In genomic region chr4:112751447-112751846, GRCh38 we compare ENCODE assay signal across 18 cellular contexts.
DNase-seq lines count a peak whose midpoint lies in the region; FAIRE-seq and TF ChIP-seq lines count a peak whose summit lies in the region.
"Had no signal": no experiment of that assay in that cellular context is flagged by ENCODE, and none has a peak within 500 bp of the region (broad histone marks: within the 10 kb centered on the region; RNA-seq: fewer than 3 reads in every experiment).

No MANE protein-coding gene starts in this region.

- no peak overlapping the region for H2AFZ ChIP-seq in H1 (ENCODE audit: low read length)

- TF ChIP-seq POLR2A in H1 (IDR thresholded peaks at IDR 0.05; ENCODE audit: control extremely low read depth in 1 of 2, low read depth in 2 of 2, low read length in 2 of 2) (0 out of 3 replicates have a peak, but pooled peaks of 1 of the 2 experiments have one; percentile 39), breast epithelium (IDR thresholded peaks at IDR 0.05) (no peak)

- no peak overlapping the region for H2BK15ac ChIP-seq in H1 (ENCODE audit: low read length)

- no peaks in the 10 kb centered on the region for H4K20me1 ChIP-seq in H1 (replicated peaks in 1 of 2; ENCODE audit: control insufficient read depth in 1 of 2, insufficient read depth in 2 of 2, low read length in 2 of 2)
- H4K20me1 ChIP-seq: BLaER1 treated with 17β-estradiol and CSF1 and Interleukin-3, amounts not matched to agents 10 nM and 100 nM had no signal

- H3K9ac ChIP-seq in H1 (replicated peaks in 1 of 4; ENCODE audit: extremely low read depth in 1 of 4, low read depth in 3 of 4, low read length in 3 of 4): no peak overlapping the region
- H3K9ac ChIP-seq: BLaER1 treated with 17β-estradiol and CSF1 and Interleukin-3, amounts not matched to agents 10 nM and 100 nM had no signal

- peak overlapping the region; percentile 96; the same call in 1 of the 2 replicates for H2BK12ac ChIP-seq in H1 (ENCODE audit: low read depth, low read length)

- H3K36me3 ChIP-seq in H1 (ENCODE audit: control insufficient read depth in 2 of 4, insufficient read depth in 4 of 4, low read length in 3 of 4): peaks cover 0 to 15% (median 0%) of the 10 kb centered on the region in 4 experiments; a peak in 2 of 8 replicates
- H3K36me3 ChIP-seq in breast epithelium: no peaks in the 10 kb centered on the region
- H3K36me3 ChIP-seq: BLaER1 treated with 17β-estradiol and CSF1 and Interleukin-3, amounts not matched to agents 10 nM and 100 nM had no signal

- peak; percentile 63 for FAIRE-seq in H1 (lab: Jason Lieb, UNC)
- FAIRE-seq: GM18507 had no signal

- H3K4ac ChIP-seq in H1 (replicated peaks; ENCODE audit: insufficient read length, low read depth, low read length): no peak overlapping the region

- peak overlapping the region; percentile 23 for H3K56ac ChIP-seq in H1 (replicated peaks; ENCODE audit: insufficient read length, low read depth, low read length)

- no peak for TF ChIP-seq CTCF in H1 (IDR thresholded peaks at IDR 0.05; ENCODE audit: control extremely low read depth in 1 of 3, insufficient read depth in 1 of 3, low read depth in 1 of 3, low read length in 3 of 3)
- no peak for TF ChIP-seq CTCF in breast epithelium (IDR thresholded peaks at IDR 0.05)

- H3K4me1 ChIP-seq in H1 (replicated peaks in 1 of 4; ENCODE audit: control insufficient read depth in 3 of 4, insufficient read depth in 4 of 4, low read length in 3 of 4) (peaks cover 4 to 21% (median 13%) of the 10 kb centered on the region in 4 experiments; a peak in 6 of 7 replicates), breast epithelium (no peaks in the 10 kb centered on the region)

- H3K4me3 ChIP-seq in H1 (ENCODE audit: extremely low read depth in 1 of 4, insufficient read depth in 2 of 4, low read depth in 3 of 4, low read length in 4 of 4) (no peak overlapping the region; a peak in 2 of 8 replicates), breast epithelium (no peak overlapping the region)
- H3K4me3 ChIP-seq: BLaER1 treated with 17β-estradiol and CSF1 and Interleukin-3, amounts not matched to agents 10 nM and 100 nM had no signal

- H3K4me2 ChIP-seq in H1 (ENCODE audit: insufficient read depth in 1 of 2, low read depth in 2 of 2, low read length in 2 of 2): peak overlapping the region; percentile 18 to 30; a peak in 2 of 4 replicates
- H3K4me2 ChIP-seq: BLaER1 treated with 17β-estradiol and CSF1 and Interleukin-3, amounts not matched to agents 10 nM and 100 nM had no signal

- DNase-seq in NCI-H2171 treated with DMSO at 0.1 percent for 48 hours (lab: John Stamatoyannopoulos, UW) (peak; percentile 29), NCI-H2171 (lab: John Stamatoyannopoulos, UW) (no peak), H1 (ENCODE audit: low read depth in 1 of 2, low spot score in 2 of 2) (peak in 1 of 2 experiments; percentile 38), iPS-NIHi11 (ENCODE audit: low spot score) (peak; percentile 36), anterior cingulate cortex (lab: John Stamatoyannopoulos, UW) (no peak), substantia nigra (lab: John Stamatoyannopoulos, UW) (no peak), epidermal melanocyte (ENCODE audit: insufficient read length, low spot score) (no peak), breast epithelium (ENCODE audit: low spot score in 2 of 2) (no peak)
- DNase-seq: 8988T, DMS153, MV-4-11, NCI-H146, NCI-H2081 treated with DMSO at 0.1 percent for 48 hours, NCI-H345, NCI-H526 treated with DMSO at 0.1 percent for 48 hours, PC-3 had no signal

- H2AK5ac ChIP-seq in H1 (ENCODE audit: low read depth, low read length): peak overlapping the region; percentile 86; the same call in 1 of the 2 replicates

- peak overlapping the region; percentile 82; the same call in 1 of the 2 replicates for H2BK20ac ChIP-seq in H1 (ENCODE audit: low read length)

- peak overlapping the region; percentile 91 for H3K18ac ChIP-seq in H1 (ENCODE audit: extremely low read depth, low read length)

- intact Hi-C loops in breast epithelium (cut with DNase I; ENCODE audit: low total_unique reads): no loop called here

- H4K8ac ChIP-seq in H1 (ENCODE audit: extremely low read depth, insufficient read depth, low read length): no peak overlapping the region

- H3K9me3 ChIP-seq in H1 (ENCODE audit: insufficient read depth in 2 of 2, low read depth in 1 of 2, low read length in 1 of 2) (no peaks in the 10 kb centered on the region), breast epithelium (no peaks in the 10 kb centered on the region)
- H3K9me3 ChIP-seq: BLaER1 treated with 17β-estradiol and CSF1 and Interleukin-3, amounts not matched to agents 10 nM and 100 nM had no signal

- POLR2A ChIA-PET in H1 (lab: Charles Lee; ENCODE audit: partially characterized antibody): interaction anchor here (1.1 to 19.0 kb wide), 15 partner anchors 9 to 106 kb away, joined by 4 to 306 read pairs (median 6); no protein-coding TSS in a partner anchor

- H3K27me3 ChIP-seq in H1 (replicated peaks in 1 of 4; ENCODE audit: control insufficient read depth in 3 of 4, extremely low read depth in 1 of 4, insufficient read depth in 3 of 4, low read length in 3 of 4): no peaks in the 10 kb centered on the region
- no peaks in the 10 kb centered on the region for H3K27me3 ChIP-seq in breast epithelium
- H3K27me3 ChIP-seq: BLaER1 treated with 17β-estradiol and CSF1 and Interleukin-3, amounts not matched to agents 10 nM and 100 nM had no signal

- H3K79me1 ChIP-seq in H1 (ENCODE audit: low read depth, low read length): no peaks in the 10 kb centered on the region

- 62% methylated on average over 1 of the region's 1 CpG; no CpG with 5 or more reads in 1 of the 2 experiments for WGBS in H1 (ENCODE audit: extremely low coverage in 1 of 2, insufficient coverage in 1 of 2, insufficient read length in 1 of 2, insufficient replicate concordance in 2 of 2, low coverage in 1 of 2, low lambda C conversion rate in 2 of 2, missing lambda C conversion rate in 1 of 2), 2 experiments

- H2BK120ac ChIP-seq in H1 (replicated peaks; ENCODE audit: low read depth, low read length): peak overlapping the region; percentile 48

- H3K79me2 ChIP-seq in H1 (ENCODE audit: control insufficient read depth in 1 of 2, insufficient read depth in 2 of 2, low read length in 2 of 2): peaks cover 0 to 51% of the 10 kb centered on the region in 2 experiments; a peak in 2 of 4 replicates

- peak overlapping the region; percentile 92 for H4K91ac ChIP-seq in H1 (replicated peaks; ENCODE audit: insufficient read length, low read length)

- H3K14ac ChIP-seq in H1 (ENCODE audit: insufficient read length): no peak overlapping the region

- 0 out of 3 replicates have a peak, but pooled peaks of 1 of the 2 experiments have one; percentile 13 for TF ChIP-seq EP300 in H1 (IDR thresholded peaks at IDR 0.05; ENCODE audit: borderline replicate concordance in 1 of 2, low read depth in 2 of 2, low read length in 2 of 2)

- CTCF ChIA-PET in H1 (lab: Charles Lee; ENCODE audit: partially characterized antibody): interaction anchor here (0.7 to 10.7 kb wide), 6 partner anchors 11 to 109 kb away, joined by 3 to 100 read pairs (median 4); no protein-coding TSS in a partner anchor

- peak overlapping the region; percentile 49 for H4K5ac ChIP-seq in H1 (ENCODE audit: insufficient read length, low read depth, low read length)

- TF ChIP-seq RAD21 in H1 (IDR thresholded peaks at IDR 0.05 in 1 of 2, conservative IDR thresholded peaks at IDR 0.05 in 1 of 2; ENCODE audit: low read depth in 2 of 2, low read length in 2 of 2): 0 out of 4 replicates have a peak, but pooled peaks of 1 of the 2 experiments have one; percentile 1

- no peaks in the 10 kb centered on the region for H3K23me2 ChIP-seq in H1 (ENCODE audit: low read depth, low read length)

- peak overlapping the region; percentile 43; the same call in 1 of the 2 replicates for H3K27ac ChIP-seq in H1 (ENCODE audit: low read depth, low read length)
- H3K27ac ChIP-seq in substantia nigra (ENCODE audit: low read depth, low read length, poor library complexity, severe bottlenecking): no peak overlapping the region
- no peak overlapping the region for H3K27ac ChIP-seq in breast epithelium
- H3K27ac ChIP-seq: BLaER1 treated with 17β-estradiol and CSF1 and Interleukin-3, amounts not matched to agents 10 nM and 100 nM had no signal

- peak overlapping the region; percentile 98; the same call in 1 of the 2 replicates for H2BK5ac ChIP-seq in H1 (ENCODE audit: low read depth, low read length)

- no peak overlapping the region for H3K23ac ChIP-seq in H1 (ENCODE audit: insufficient read length)

TF ChIP-seq in H1, 55 proteins besides CTCF, POLR2A, EP300 and RAD21 (continues in another document):
- 0 out of 2 replicates have a peak, but pooled peaks have one; percentile 46 for TF ChIP-seq CHD2 (IDR thresholded peaks at IDR 0.05; ENCODE audit: low read length)
- TF ChIP-seq RFX5 (IDR thresholded peaks at IDR 0.05; ENCODE audit: borderline replicate concordance, low read depth, low read length): no peak
- TF ChIP-seq JUND (IDR thresholded peaks at IDR 0.05; ENCODE audit: low read length): no peak
- TF ChIP-seq RNF2 (IDR thresholded peaks at IDR 0.05; ENCODE audit: borderline replicate concordance, low read depth, low read length, missing control alignments, poor library complexity, severe bottlenecking): no peak
- no peak for TF ChIP-seq GTF2F1 (IDR thresholded peaks at IDR 0.05; ENCODE audit: borderline replicate concordance, low read depth, low read length)
- peak; percentile 83 for TF ChIP-seq TEAD4 (IDR thresholded peaks at IDR 0.05; ENCODE audit: low read depth, low read length)
- TF ChIP-seq MAFK (IDR thresholded peaks at IDR 0.05; ENCODE audit: low read depth, low read length): no peak
- no peak for TF ChIP-seq CBX8 (IDR thresholded peaks at IDR 0.05; ENCODE audit: borderline replicate concordance, low read depth, low read length)
- no peak for TF ChIP-seq RXRA (IDR thresholded peaks at IDR 0.05; ENCODE audit: insufficient read depth, low read depth, low read length)
- no peak for TF ChIP-seq CHD1 (IDR thresholded peaks at IDR 0.05; ENCODE audit: low read depth, low read length)
- peak; percentile 81 for TF ChIP-seq SP1 (IDR thresholded peaks at IDR 0.05; ENCODE audit: low read depth, low read length)
- no peak for TF ChIP-seq CBX5 (IDR thresholded peaks at IDR 0.05; ENCODE audit: low read depth, low read length)
- TF ChIP-seq SIRT6 (IDR thresholded peaks at IDR 0.05; ENCODE audit: low read length): no peak
- TF ChIP-seq ASH2L (IDR thresholded peaks at IDR 0.05; ENCODE audit: low read length): peak; percentile 72
- peak in 1 of 2 experiments; percentile 62; a peak in 1 of 4 replicates for TF ChIP-seq HDAC2 (IDR thresholded peaks at IDR 0.05; ENCODE audit: borderline replicate concordance in 1 of 2, low read depth in 2 of 2, low read length in 2 of 2)
- TF ChIP-seq NRF1 (IDR thresholded peaks at IDR 0.05; ENCODE audit: low read depth, low read length): no peak
- TF ChIP-seq HDAC6 (IDR thresholded peaks at IDR 0.05; ENCODE audit: low read depth, low read length): no peak
- TF ChIP-seq BCL11A (IDR thresholded peaks at IDR 0.05; ENCODE audit: low read depth in 2 of 2, low read length in 2 of 2): no peak
- TF ChIP-seq POU5F1 (IDR thresholded peaks at IDR 0.05; ENCODE audit: low read depth, low read length): 0 out of 2 replicates have a peak, but pooled peaks have one; percentile 31
- no peak for TF ChIP-seq TAF1 (IDR thresholded peaks at IDR 0.05; ENCODE audit: low read depth, low read length)

Comparison
In these comparisons a context has a peak if more than half of its experiments do, and no peak if none do; other contexts are left out.
1. DNase-seq: peak in NCI-H2171 treated with DMSO at 0.1 percent for 48 hours (single experiment) and iPS-NIHi11 (single experiment); none in NCI-H2171 (single experiment), anterior cingulate cortex (0 of 58), substantia nigra (0 of 49), epidermal melanocyte (single experiment) and breast epithelium (0 of 2).